In genomic region chr19:35959040-35959967, GRCh38 we compare ENCODE assay signal across 8 cellular contexts. TPM values are rescaled to one million over a fixed set of nuclear protein-coding genes. Genes with fewer than 3 reads are reported as not detected.
DNase-seq lines count a peak whose midpoint lies in the region; ATAC-seq and TF ChIP-seq lines count a peak whose summit lies in the region.

No MANE protein-coding gene starts in this region.

- 11% methylated on average over 8 of the region's 97 CpGs for WGBS in esophagus muscularis mucosa

- TF ChIP-seq POLR2A in esophagus muscularis mucosa (IDR thresholded peaks at IDR 0.05; ENCODE audit: low read depth) (no peak), uterus (IDR thresholded peaks at IDR 0.05) (no peak)

- TF ChIP-seq EP300 in esophagus muscularis mucosa (IDR thresholded peaks at IDR 0.05), result no peak

- TF ChIP-seq CTCF in esophagus muscularis mucosa (IDR thresholded peaks at IDR 0.05) (peak in 2 of 3 experiments; percentile 31 to 37), uterus (IDR thresholded peaks at IDR 0.05) (peak in 3 of 4 experiments; percentile 23 to 35 (median 28))

- H3K27me3 ChIP-seq in esophagus muscularis mucosa, result peaks cover 0 to 75% (median 27%) of the 10 kb centered on the region in 4 donors
- H3K27me3 ChIP-seq in uterus, result peaks cover 12 to 20% of the 10 kb centered on the region in 2 donors

- intact Hi-C loops in esophagus muscularis mucosa (cut with DNase I) (no loop called here), posterior cingulate gyrus (cut with DNase I) (loop anchor here (10.0 kb wide), 1 partner anchor 215 kb away; no protein-coding TSS in a partner anchor), uterus (cut with DNase I; ENCODE audit: low total_unique reads) (no loop called here)

- H3K36me3 ChIP-seq in esophagus muscularis mucosa (no peaks in the 10 kb centered on the region), uterus (no peaks in the 10 kb centered on the region)

- peak overlapping the region; percentile 12 to 33 (median 21) for H3K4me3 ChIP-seq in esophagus muscularis mucosa
- no peak overlapping the region for H3K4me3 ChIP-seq in uterus

- DNase-seq in DMS79 treated with DMSO at 0.1 percent for 48 hours (lab: John Stamatoyannopoulos, UW) (peak; percentile 4), DMS79 (lab: John Stamatoyannopoulos, UW) (no peak), esophagus muscularis mucosa (ENCODE audit: extremely low spot score) (no peak), posterior cingulate gyrus (peak in 9 of 10 donors; percentile 30 to 95 (median 55)), uterus (peak in 1 of 2 donors; percentile 35), H4 (ENCODE audit: low spot score) (no peak)
- DNase-seq in activated CD8-positive, alpha-beta memory T cell treated with anti-CD3 and anti-CD28 coated beads for 1 hour (ENCODE audit: extremely low read depth in 1 of 2, low read depth in 1 of 2), result peak; percentile 51 to 73

- H3K27ac ChIP-seq in esophagus muscularis mucosa (replicated peaks in 1 of 4), result no peak overlapping the region
- H3K27ac ChIP-seq in uterus, result no peak overlapping the region

- H3K4me1 ChIP-seq in esophagus muscularis mucosa (peaks cover 5 to 13% (median 12%) of the 10 kb centered on the region in 4 donors), uterus (peaks cover 0 to 10% of the 10 kb centered on the region in 2 donors)

- H3K9me3 ChIP-seq in esophagus muscularis mucosa, result no peaks in the 10 kb centered on the region
- no peaks in the 10 kb centered on the region for H3K9me3 ChIP-seq in uterus

- no peak for ATAC-seq in HG03135 (IDR thresholded peaks at IDR 0.05; ENCODE audit: unreplicated experiment)

RNA-seq across cellular contexts. Expression of gene LRFN3, which starts 23.1 kb away (rescaled TPM):
- total RNA-seq in esophagus muscularis mucosa (10 to 100 TPM in 3 of 4 donors, 1 to 10 TPM in 1; 7.5 to 22.6 (median 15.3) TPM), uterus (10 to 100 TPM in 2 of 4 donors, 1 to 10 TPM in 2; 3.1 to 22.4 (median 9.6) TPM)
- total RNA-seq in H4 (2014; rRNA removed; shearing (Covaris generic)), result 4.6 and 5.6 TPM in 2 replicates

RNA-seq across cellular contexts. Expression of gene SDHAF1, which starts 35.7 kb away (rescaled TPM):
- total RNA-seq in esophagus muscularis mucosa (10 to 100 TPM; 44.0 to 60.3 (median 50.2) TPM), uterus (10 to 100 TPM; 23.8 to 80.0 (median 43.1) TPM)
- 40.4 and 61.9 TPM in 2 replicates for total RNA-seq in H4 (2014; rRNA removed; shearing (Covaris generic))

RNA-seq across cellular contexts. Expression of gene SYNE4, which starts 49.3 kb away (rescaled TPM):
- 1 to 10 TPM in 1 of 4 donors, not detected in 3; 1.3 TPM for total RNA-seq in esophagus muscularis mucosa
- total RNA-seq in uterus, result 1 to 10 TPM in 1 of 4 donors, under 1 TPM in 1, not detected in 2; 0.24 to 1.7 TPM
- total RNA-seq in H4 (2014; rRNA removed; shearing (Covaris generic)), result 0.60 and 0.94 TPM in 2 replicates

RNA-seq across cellular contexts. Expression of gene TYROBP, which starts 51.2 kb away (rescaled TPM):
- total RNA-seq in esophagus muscularis mucosa (100 to 1,000 TPM in 1 of 4 donors, 10 to 100 TPM in 3; 47.1 to 145 (median 50.7) TPM), uterus (10 to 100 TPM in 3 of 4 donors, 1 to 10 TPM in 1; 1.3 to 25.0 (median 14.9) TPM)
- total RNA-seq in H4 (2014; rRNA removed; shearing (Covaris generic)), result not detected in 2 replicates

RNA-seq across cellular contexts. Expression of gene ALKBH6, which starts 54.7 kb away (rescaled TPM):
- total RNA-seq in esophagus muscularis mucosa (10 to 100 TPM; 27.0 to 43.6 (median 35.5) TPM), uterus (10 to 100 TPM; 10.0 to 18.5 (median 17.0) TPM)
- total RNA-seq in H4 (2014; rRNA removed; shearing (Covaris generic)), result 47.7 and 63.7 TPM in 2 replicates

Comparison
In these comparisons a context has a peak if more than half of its experiments do, and no peak if none do; other contexts are left out.
1. DNase-seq: peak in DMS79 treated with DMSO at 0.1 percent for 48 hours (single experiment), activated CD8-positive, alpha-beta memory T cell treated with anti-CD3 and anti-CD28 coated beads for 1 hour (2 of 2) and posterior cingulate gyrus (9 of 10); none in DMS79 (single experiment), esophagus muscularis mucosa (single experiment) and H4 (single experiment).
2. H3K4me3 ChIP-seq: peak in esophagus muscularis mucosa (4 of 4); none in uterus (0 of 2).